In the genomic region with DNA sequence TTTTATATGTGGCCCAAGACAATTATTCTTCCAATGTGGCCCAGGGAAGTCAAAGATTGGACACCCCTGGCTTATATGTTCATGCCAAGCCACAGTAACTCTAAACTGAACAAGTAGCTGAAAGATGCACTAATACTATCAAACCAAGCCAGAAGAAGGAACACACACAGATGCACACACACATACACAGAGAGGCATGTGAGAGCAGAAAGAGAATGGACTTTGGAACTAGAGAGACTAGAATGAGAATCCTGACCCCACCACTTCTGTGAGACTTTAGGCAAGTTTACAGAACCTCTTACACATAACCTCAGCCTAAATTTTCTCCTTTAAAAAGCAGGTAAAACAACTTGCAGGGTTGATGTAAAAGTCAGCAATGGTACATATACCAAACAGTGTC, we compare ENCODE assay signal across 36 cellular contexts. TPM values are rescaled to one million over a fixed set of nuclear protein-coding genes. Genes with fewer than 3 reads are reported as not detected.
"Had no signal": no experiment of that assay in that cellular context is flagged by ENCODE, and none has a peak within 500 bp of the region (broad histone marks: within the 10 kb centered on the region; RNA-seq: fewer than 3 reads in every experiment).

No MANE protein-coding gene starts in this region.

- H3K4me3 Mint-ChIP-seq: activated B cell treated with CpG ODN at 0.5 μM for 24 hours; activated CD4-positive, alpha-beta memory T cell treated with anti-CD3 and anti-CD28 coated beads for 36 hours; activated CD4-positive, alpha-beta T cell treated with anti-CD3 and anti-CD28 coated beads, Interleukin-2, amount 10 ng/mL, durations not matched to agents 24 days and 14 days; activated CD8-positive, alpha-beta T cell treated with anti-CD3 and anti-CD28 coated beads for 36 hours; activated naive CD4-positive, alpha-beta T cell treated with anti-CD3 and anti-CD28 coated beads, Interleukin-2, amount 50 U/mL, for 24 hours; activated naive CD8-positive, alpha-beta T cell; activated naive CD8-positive, alpha-beta T cell treated with anti-CD3 and anti-CD28 coated beads, Interleukin-2, amount 10 ng/mL, durations not matched to agents 7 days and 5 days; activated naive CD8-positive, alpha-beta T cell treated with anti-CD3 and anti-CD28 coated beads, Interleukin-2, amount 50 U/mL, for 24 hours; activated T-helper 1 cell treated with anti-CD3 and anti-CD28 coated beads, Interleukin-12 subunit alpha, Interleukin-12 subunit beta, Interleukin-2, Interleukin-4 antibody, amounts not matched to agents 30 ng/mL and 10 ng/mL and 1 ng/mL, durations not matched to agents 14 hours and 24 hours and 36 hours; brain; central memory CD8-positive, alpha-beta T cell; T-helper 1 cell treated with Interleukin-12 subunit alpha and Interleukin-12 subunit beta and Interleukin-4 antibody, amounts not matched to agents 30 μg/mL and 1 μg/mL, for 36 hours; T-helper 2 cell treated with Interferon-gamma antibody and Interleukin-4, amounts not matched to agents 5 μg/mL and 100 μg/mL, for 36 hours had no signal

- H3K27ac ChIP-seq: ascending aorta, cardiac muscle cell, VCaP had no signal

- H3K9me3 ChIP-seq: ascending aorta had no signal

- H3K27me3 Mint-ChIP-seq: activated B cell treated with CpG ODN at 0.5 μM for 24 hours; activated CD4-positive, alpha-beta memory T cell treated with anti-CD3 and anti-CD28 coated beads for 36 hours; activated CD4-positive, alpha-beta T cell treated with anti-CD3 and anti-CD28 coated beads, Interleukin-2, amount 10 ng/mL, durations not matched to agents 24 days and 14 days; activated CD8-positive, alpha-beta T cell treated with anti-CD3 and anti-CD28 coated beads for 36 hours; activated naive CD4-positive, alpha-beta T cell treated with anti-CD3 and anti-CD28 coated beads, Interleukin-2, amount 50 U/mL, for 24 hours; activated naive CD8-positive, alpha-beta T cell; activated naive CD8-positive, alpha-beta T cell treated with anti-CD3 and anti-CD28 coated beads, Interleukin-2, amount 10 ng/mL, durations not matched to agents 7 days and 5 days; activated naive CD8-positive, alpha-beta T cell treated with anti-CD3 and anti-CD28 coated beads, Interleukin-2, amount 50 U/mL, for 24 hours; brain; central memory CD8-positive, alpha-beta T cell had no signal

- H3K4me1 ChIP-seq: ascending aorta had no signal

- H3K27me3 ChIP-seq: ascending aorta, cardiac muscle cell had no signal

- H3K9me3 Mint-ChIP-seq: activated B cell treated with CpG ODN at 0.5 μM for 24 hours; activated CD4-positive, alpha-beta memory T cell treated with anti-CD3 and anti-CD28 coated beads for 36 hours; activated CD4-positive, alpha-beta T cell treated with anti-CD3 and anti-CD28 coated beads, Interleukin-2, amount 10 ng/mL, durations not matched to agents 24 days and 14 days; activated CD8-positive, alpha-beta T cell treated with anti-CD3 and anti-CD28 coated beads for 36 hours; activated naive CD4-positive, alpha-beta T cell treated with anti-CD3 and anti-CD28 coated beads, Interleukin-2, amount 50 U/mL, for 24 hours; activated naive CD8-positive, alpha-beta T cell treated with anti-CD3 and anti-CD28 coated beads, Interleukin-2, amount 10 ng/mL, durations not matched to agents 7 days and 5 days; activated naive CD8-positive, alpha-beta T cell treated with anti-CD3 and anti-CD28 coated beads, Interleukin-2, amount 50 U/mL, for 24 hours; activated T-helper 1 cell treated with anti-CD3 and anti-CD28 coated beads, Interleukin-12 subunit alpha, Interleukin-12 subunit beta, Interleukin-2, Interleukin-4 antibody, amounts not matched to agents 30 ng/mL and 10 ng/mL and 1 ng/mL, durations not matched to agents 14 hours and 24 hours and 36 hours; activated T-helper 2 cell treated with anti-CD3 and anti-CD28 coated beads, Interferon-gamma antibody, Interleukin-2, Interleukin-4, amounts not matched to agents 10 μg/mL and 5 μg/mL and 100 μg/mL, durations not matched to agents 14 hours and 24 hours and 36 hours; brain; central memory CD8-positive, alpha-beta T cell; T-helper 1 cell treated with Interleukin-12 subunit alpha and Interleukin-12 subunit beta and Interleukin-4 antibody, amounts not matched to agents 30 μg/mL and 1 μg/mL, for 36 hours; T-helper 2 cell treated with Interferon-gamma antibody and Interleukin-4, amounts not matched to agents 5 μg/mL and 100 μg/mL, for 36 hours had no signal

- H3K4me1 Mint-ChIP-seq: activated B cell treated with CpG ODN at 0.5 μM for 24 hours; activated CD4-positive, alpha-beta T cell treated with anti-CD3 and anti-CD28 coated beads, Interleukin-2, amount 10 ng/mL, durations not matched to agents 24 days and 14 days; activated naive CD4-positive, alpha-beta T cell treated with anti-CD3 and anti-CD28 coated beads, Interleukin-2, amount 50 U/mL, for 24 hours; activated naive CD8-positive, alpha-beta T cell treated with anti-CD3 and anti-CD28 coated beads, Interleukin-2, amount 10 ng/mL, durations not matched to agents 7 days and 5 days; activated naive CD8-positive, alpha-beta T cell treated with anti-CD3 and anti-CD28 coated beads, Interleukin-2, amount 50 U/mL, for 24 hours; brain; central memory CD8-positive, alpha-beta T cell had no signal

- H3K27ac Mint-ChIP-seq: activated B cell treated with CpG ODN at 0.5 μM for 24 hours; activated CD4-positive, alpha-beta memory T cell treated with anti-CD3 and anti-CD28 coated beads for 36 hours; activated CD4-positive, alpha-beta T cell treated with anti-CD3 and anti-CD28 coated beads, Interleukin-2, amount 10 ng/mL, durations not matched to agents 24 days and 14 days; activated CD8-positive, alpha-beta T cell treated with anti-CD3 and anti-CD28 coated beads for 36 hours; activated naive CD4-positive, alpha-beta T cell treated with anti-CD3 and anti-CD28 coated beads, Interleukin-2, amount 50 U/mL, for 24 hours; activated naive CD8-positive, alpha-beta T cell; activated naive CD8-positive, alpha-beta T cell treated with anti-CD3 and anti-CD28 coated beads, Interleukin-2, amount 10 ng/mL, durations not matched to agents 7 days and 5 days; activated naive CD8-positive, alpha-beta T cell treated with anti-CD3 and anti-CD28 coated beads, Interleukin-2, amount 50 U/mL, for 24 hours; activated T-helper 1 cell treated with anti-CD3 and anti-CD28 coated beads, Interleukin-12 subunit alpha, Interleukin-12 subunit beta, Interleukin-2, Interleukin-4 antibody, amounts not matched to agents 30 ng/mL and 10 ng/mL and 1 ng/mL, durations not matched to agents 14 hours and 24 hours and 36 hours; activated T-helper 2 cell treated with anti-CD3 and anti-CD28 coated beads, Interferon-gamma antibody, Interleukin-2, Interleukin-4, amounts not matched to agents 10 μg/mL and 5 μg/mL and 100 μg/mL, durations not matched to agents 14 hours and 24 hours and 36 hours; brain; T-helper 1 cell treated with Interleukin-12 subunit alpha and Interleukin-12 subunit beta and Interleukin-4 antibody, amounts not matched to agents 30 μg/mL and 1 μg/mL, for 36 hours; T-helper 2 cell treated with Interferon-gamma antibody and Interleukin-4, amounts not matched to agents 5 μg/mL and 100 μg/mL, for 36 hours had no signal

- ATAC-seq: activated CD8-positive, alpha-beta T cell treated with anti-CD3 and anti-CD28 coated beads for 36 hours; activated naive CD8-positive, alpha-beta T cell treated with anti-CD3 and anti-CD28 coated beads, Interleukin-2, amount 50 U/mL, for 24 hours had no signal

- DNase-seq: activated B cell treated with CpG ODN at 0.5 μM for 24 hours; activated CD4-positive, alpha-beta memory T cell treated with anti-CD3 and anti-CD28 coated beads for 36 hours; activated CD4-positive, alpha-beta T cell treated with anti-CD3 and anti-CD28 coated beads for 4 hours; activated CD4-positive, alpha-beta T cell treated with anti-CD3 and anti-CD28 coated beads, Interleukin-2, amount 10 ng/mL, durations not matched to agents 24 days and 14 days; activated CD4-positive, alpha-beta T cell treated with anti-CD3 and anti-CD28 coated beads, Interleukin-2, amount 50 U/mL, for 1 hour; activated CD4-positive, alpha-beta T cell treated with anti-CD3 and anti-CD28 coated beads, Interleukin-2, amount 50 U/mL, for 4 hours; activated CD4-positive, CD25-positive, alpha-beta regulatory T cell treated with anti-CD3 and anti-CD28 coated beads, Interleukin-2, amount 50 U/mL, for 72 hours; activated CD8-positive, alpha-beta memory T cell treated with anti-CD3 and anti-CD28 coated beads, Interleukin-2, amount 50 U/mL, for 4 hours; activated CD8-positive, alpha-beta T cell treated with anti-CD3 and anti-CD28 coated beads for 36 hours; activated effector memory CD4-positive, alpha-beta T cell treated with Interleukin-2 at 50 U/mL for 16 hours; activated gamma-delta T cell; activated naive CD4-positive, alpha-beta T cell treated with Interleukin-2 at 50 U/mL for 16 hours; activated naive CD8-positive, alpha-beta T cell treated with anti-CD3 and anti-CD28 coated beads, Interleukin-2, amount 10 ng/mL, durations not matched to agents 7 days and 5 days; activated naive CD8-positive, alpha-beta T cell treated with anti-CD3 and anti-CD28 coated beads, Interleukin-2, amount 50 U/mL, for 24 hours; activated T-cell treated with anti-CD3 and anti-CD28 coated beads for 4 hours; activated T-cell treated with anti-CD3 and anti-CD28 coated beads, Interleukin-2, amount 50 U/mL, for 1 hour; activated T-cell treated with anti-CD3 and anti-CD28 coated beads, Interleukin-2, amount 50 U/mL, for 48 hours; amygdala; anterior cingulate cortex; cerebellar nuclear complex; T-helper 1 cell; T-helper 2 cell; T-helper 9 cell had no signal

- H3K4me3 ChIP-seq: ascending aorta, cardiac muscle cell had no signal

RNA-seq across cellular contexts. Expression of a gene that starts 11.2 kb away (rescaled TPM):
- total RNA-seq: ascending aorta had no signal

RNA-seq across cellular contexts. Expression of a gene that starts 52.4 kb away (rescaled TPM):
- total RNA-seq: activated B cell treated with CpG ODN at 0.5 μM for 24 hours; activated CD4-positive, alpha-beta memory T cell treated with anti-CD3 and anti-CD28 coated beads for 36 hours; activated CD4-positive, alpha-beta T cell treated with anti-CD3 and anti-CD28 coated beads, Interleukin-2, amount 10 ng/mL, durations not matched to agents 24 days and 14 days; activated CD8-positive, alpha-beta memory T cell treated with anti-CD3 and anti-CD28 coated beads for 36 hours; activated CD8-positive, alpha-beta T cell treated with anti-CD3 and anti-CD28 coated beads for 36 hours; activated naive CD8-positive, alpha-beta T cell treated with anti-CD3 and anti-CD28 coated beads, Interleukin-2, amount 10 ng/mL, durations not matched to agents 7 days and 5 days; activated T-helper 1 cell treated with anti-CD3 and anti-CD28 coated beads, Interleukin-12 subunit alpha, Interleukin-12 subunit beta, Interleukin-2, Interleukin-4 antibody, amounts not matched to agents 30 ng/mL and 10 ng/mL and 1 ng/mL, durations not matched to agents 14 hours and 24 hours and 36 hours; activated T-helper 2 cell treated with anti-CD3 and anti-CD28 coated beads, Interferon-gamma antibody, Interleukin-2, Interleukin-4, amounts not matched to agents 10 μg/mL and 5 μg/mL and 100 μg/mL, durations not matched to agents 14 hours and 24 hours and 36 hours; cardiac muscle cell; chondrocyte had no signal
- polyA plus RNA-seq: cardiac muscle cell had no signal
